Comparison of ENCODE assay signal across 30 cellular contexts in the genomic region with DNA sequence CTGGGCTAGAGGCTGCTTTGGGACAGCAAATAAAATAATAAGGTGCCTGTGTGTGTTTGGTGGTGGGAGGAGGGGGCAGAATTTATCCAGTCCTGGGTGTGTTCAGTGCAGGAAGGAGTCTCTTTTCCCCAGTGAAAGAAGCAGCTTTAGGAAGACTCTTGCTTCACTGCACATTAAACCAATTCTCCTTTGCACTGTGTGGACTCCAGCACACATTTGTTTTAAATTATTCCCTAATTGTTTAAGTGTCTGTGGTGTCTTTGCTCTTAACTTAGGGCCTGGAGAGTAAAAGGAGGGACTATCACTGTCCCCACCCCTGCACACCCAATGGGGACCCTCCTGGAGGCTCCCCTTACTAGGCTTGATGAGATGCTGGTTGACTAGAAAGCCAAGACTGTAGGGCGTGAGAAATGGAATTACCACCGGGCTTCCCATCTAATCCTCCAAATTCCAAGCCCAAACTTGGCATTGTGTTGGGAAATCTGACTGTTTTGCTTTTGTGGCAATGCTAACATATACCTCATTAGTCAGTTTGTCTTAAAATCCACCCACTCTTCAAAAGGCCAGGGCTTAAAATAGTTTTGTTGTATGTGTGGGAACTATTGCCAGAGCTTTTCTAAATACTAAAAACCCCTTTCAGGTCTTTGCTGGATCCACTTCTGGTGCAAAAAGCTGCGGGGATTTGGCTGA. TPM values are rescaled to one million over a fixed set of nuclear protein-coding genes. Genes with fewer than 3 reads are reported as not detected.
DNase-seq lines count a peak whose midpoint lies in the region; TF ChIP-seq lines count a peak whose summit lies in the region.
"Had no signal": no experiment of that assay in that cellular context is flagged by ENCODE, and none has a peak within 500 bp of the region (broad histone marks: within the 10 kb centered on the region; RNA-seq: fewer than 3 reads in every experiment).

No MANE protein-coding gene starts in this region.

- in situ Hi-C loops in G401 (cut with HindIII; ENCODE audit: low sequenced_read_pairs): no loop called here

- no peak overlapping the region for H3K14ac ChIP-seq in neuronal stem cell (ENCODE audit: low read length)

- no peak overlapping the region for H3K18ac ChIP-seq in neuronal stem cell (ENCODE audit: low read length)

- H2BK12ac ChIP-seq in neuronal stem cell (ENCODE audit: low read length): no peak overlapping the region

- H4K91ac ChIP-seq in neuronal stem cell (ENCODE audit: low read depth, low read length, poor library complexity): no peak overlapping the region

- H3K27me3 Mint-ChIP-seq in activated CD4-positive, alpha-beta memory T cell treated with anti-CD3 and anti-CD28 coated beads, Interleukin-2, amount 10 ng/mL, durations not matched to agents 7 days and 5 days: no peaks in the 10 kb centered on the region

- H3K27ac ChIP-seq in neuronal stem cell (replicated peaks; ENCODE audit: low read length) (peak overlapping the region; percentile 7), prostate gland (no peak overlapping the region)
- H3K27ac ChIP-seq: BLaER1, breast epithelium, testis had no signal

- no peaks in the 10 kb centered on the region for H3K36me3 ChIP-seq in neuronal stem cell (replicated peaks in 1 of 2; ENCODE audit: control insufficient read depth in 2 of 2, insufficient read depth in 2 of 2, low read length in 2 of 2)
- H3K36me3 ChIP-seq in prostate gland: no peaks in the 10 kb centered on the region
- H3K36me3 ChIP-seq: BLaER1, breast epithelium, heart left ventricle had no signal

- TF ChIP-seq POLR2A in prostate gland (IDR thresholded peaks at IDR 0.05): no peak

- POLR2A ChIA-PET in activated CD4-positive, alpha-beta memory T cell treated with anti-CD3 and anti-CD28 coated beads, Interleukin-2, amount 10 ng/mL, durations not matched to agents 7 days and 5 days (lab: Charles Lee): no interaction called here

- H3K4me3 Mint-ChIP-seq in activated CD4-positive, alpha-beta memory T cell treated with anti-CD3 and anti-CD28 coated beads, Interleukin-2, amount 10 ng/mL, durations not matched to agents 7 days and 5 days: no peak overlapping the region
- H3K4me3 Mint-ChIP-seq: activated CD8-positive, alpha-beta T cell treated with anti-CD3 and anti-CD28 coated beads, Interleukin-2, amount 10 ng/mL, durations not matched to agents 7 days and 5 days; activated T-helper 17 cell treated with anti-CD3 and anti-CD28 coated beads, Interleukin-2, amount 50 U/mL, for 72 hours; natural killer cell treated with Interleukin-12 subunit alpha and Interleukin-12 subunit beta and Interleukin-15 and Interleukin-18, amount 100 ng/mL, for 72 hours had no signal

- no peak overlapping the region for H3K9ac ChIP-seq in neuronal stem cell (ENCODE audit: low read depth, low read length, poor library complexity)
- H3K9ac ChIP-seq: BLaER1 had no signal

- intact Hi-C loops in prostate gland (cut with DNase I): no loop called here

- no peak overlapping the region for H2BK15ac ChIP-seq in neuronal stem cell (ENCODE audit: low read length)

- H2BK5ac ChIP-seq in neuronal stem cell (ENCODE audit: low read length): no peak overlapping the region

- no peak overlapping the region for H3K27ac Mint-ChIP-seq in activated CD4-positive, alpha-beta memory T cell treated with anti-CD3 and anti-CD28 coated beads, Interleukin-2, amount 10 ng/mL, durations not matched to agents 7 days and 5 days
- H3K27ac Mint-ChIP-seq: activated CD8-positive, alpha-beta T cell treated with anti-CD3 and anti-CD28 coated beads, Interleukin-2, amount 10 ng/mL, durations not matched to agents 7 days and 5 days; activated T-helper 17 cell treated with anti-CD3 and anti-CD28 coated beads, Interleukin-2, amount 50 U/mL, for 72 hours; natural killer cell treated with Interleukin-12 subunit alpha and Interleukin-12 subunit beta and Interleukin-15 and Interleukin-18, amount 100 ng/mL, for 72 hours had no signal

- H2BK120ac ChIP-seq in neuronal stem cell (ENCODE audit: low read depth, low read length): no peak overlapping the region

- H3K4me1 ChIP-seq in neuronal stem cell (ENCODE audit: control insufficient read depth in 2 of 2, insufficient read depth in 1 of 2, low read depth in 1 of 2, low read length in 2 of 2): peaks cover 0 to 9% of the 10 kb centered on the region in 2 donors
- H3K4me1 ChIP-seq in prostate gland (replicated peaks): no peaks in the 10 kb centered on the region
- H3K4me1 ChIP-seq: BLaER1, breast epithelium, testis had no signal

- H2AFZ ChIP-seq in neuronal stem cell (ENCODE audit: low read length): no peak overlapping the region

- DNase-seq in AG08395 (ENCODE audit: low spot score) (peak; percentile 60), H4 (ENCODE audit: low spot score) (peak; percentile 44), fibroblast of gingiva (ENCODE audit: low read depth) (peak; percentile 35), neuronal stem cell (ENCODE audit: low spot score) (no peak), G401 (ENCODE audit: low spot score) (no peak), iPS-NIHi7 (ENCODE audit: extremely low spot score) (no peak), prostate gland (ENCODE audit: low spot score) (no peak)
- DNase-seq in activated CD4-positive, alpha-beta memory T cell treated with anti-CD3 and anti-CD28 coated beads, Interleukin-2, amount 10 ng/mL, durations not matched to agents 7 days and 5 days: no peak
- DNase-seq: activated CD4-positive, CD25-positive, alpha-beta regulatory T cell treated with anti-CD3 and anti-CD28 coated beads, Interleukin-2, amount 50 U/mL, for 72 hours; activated CD8-positive, alpha-beta T cell treated with anti-CD3 and anti-CD28 coated beads, Interleukin-2, amount 10 ng/mL, durations not matched to agents 7 days and 5 days; activated naive CD4-positive, alpha-beta T cell treated with anti-CD3 and anti-CD28 coated beads, Interleukin-2, amount 50 U/mL, for 16 hours; amygdala; DMS153; foreskin fibroblast; heart left ventricle; midbrain; NCI-H146; NCI-H226; NCI-H526 treated with DMSO at 0.1 percent for 48 hours; PC-3; small intestine; stimulated activated naive CD4-positive, alpha-beta T cell treated with Interleukin-2 at 50 U/mL for 16 hours; T-helper 2 cell; testis had no signal

- no peak for TF ChIP-seq CTCF in prostate gland (IDR thresholded peaks at IDR 0.05)

- H3K27me3 ChIP-seq in neuronal stem cell (ENCODE audit: control insufficient read depth in 3 of 3, insufficient read depth in 3 of 3, low read depth in 1 of 3, low read length in 3 of 3) (no peaks in the 10 kb centered on the region), prostate gland (replicated peaks; ENCODE audit: insufficient read depth) (no peaks in the 10 kb centered on the region)
- H3K27me3 ChIP-seq: BLaER1, breast epithelium, heart left ventricle, testis had no signal

- whole genome bisulfite sequencing in neuronal stem cell (ENCODE audit: extremely low coverage in 2 of 2, insufficient read length in 2 of 2, insufficient replicate concordance in 1 of 2), 2 donors: no CpG with 5 or more reads among the region's 3 CpGs
- 64% methylated on average over 3 of the region's 3 CpGs for WGBS in prostate gland

- no peak overlapping the region for H2AK5ac ChIP-seq in neuronal stem cell (ENCODE audit: low read depth, low read length)

- CTCF ChIA-PET in activated CD4-positive, alpha-beta memory T cell treated with anti-CD3 and anti-CD28 coated beads, Interleukin-2, amount 10 ng/mL, durations not matched to agents 7 days and 5 days (lab: Charles Lee): no interaction called here

- H3K4ac ChIP-seq in neuronal stem cell (ENCODE audit: low read length): no peak overlapping the region

- no peaks in the 10 kb centered on the region for H3K36me3 Mint-ChIP-seq in activated CD4-positive, alpha-beta memory T cell treated with anti-CD3 and anti-CD28 coated beads, Interleukin-2, amount 10 ng/mL, durations not matched to agents 7 days and 5 days (ENCODE audit: low read depth)
- H3K36me3 Mint-ChIP-seq: natural killer cell treated with Interleukin-12 subunit alpha and Interleukin-12 subunit beta and Interleukin-15 and Interleukin-18, amount 100 ng/mL, for 72 hours had no signal

- H3K79me1 ChIP-seq in neuronal stem cell (ENCODE audit: low read depth, low read length): no peaks in the 10 kb centered on the region

- H4K8ac ChIP-seq in neuronal stem cell (ENCODE audit: low read depth, low read length): no peak overlapping the region

- H3K9me3 ChIP-seq in neuronal stem cell (replicated peaks in 1 of 2; ENCODE audit: control insufficient read depth in 2 of 2, insufficient read depth in 1 of 2, low read depth in 1 of 2, low read length in 2 of 2) (peaks cover 0 to 1% of the 10 kb centered on the region in 2 donors), prostate gland (no peaks in the 10 kb centered on the region)
- H3K9me3 ChIP-seq: BLaER1, breast epithelium, testis had no signal

- H3K23ac ChIP-seq in neuronal stem cell (ENCODE audit: low read depth, low read length, poor library complexity): no peak overlapping the region

- H3K4me1 Mint-ChIP-seq in activated CD4-positive, alpha-beta memory T cell treated with anti-CD3 and anti-CD28 coated beads, Interleukin-2, amount 10 ng/mL, durations not matched to agents 7 days and 5 days: no peaks in the 10 kb centered on the region
- H3K4me1 Mint-ChIP-seq: activated T-helper 17 cell treated with anti-CD3 and anti-CD28 coated beads, Interleukin-2, amount 50 U/mL, for 72 hours had no signal

- H3K4me2 ChIP-seq in neuronal stem cell (ENCODE audit: insufficient read depth, low read length, poor library complexity, severe bottlenecking): no peak overlapping the region
- H3K4me2 ChIP-seq: BLaER1 had no signal

- no peaks in the 10 kb centered on the region for H3K9me3 Mint-ChIP-seq in activated CD4-positive, alpha-beta memory T cell treated with anti-CD3 and anti-CD28 coated beads, Interleukin-2, amount 10 ng/mL, durations not matched to agents 7 days and 5 days
- H3K9me3 Mint-ChIP-seq: natural killer cell treated with Interleukin-12 subunit alpha and Interleukin-12 subunit beta and Interleukin-15 and Interleukin-18, amount 100 ng/mL, for 72 hours had no signal

- H3K4me3 ChIP-seq in neuronal stem cell (ENCODE audit: low read length in 2 of 2) (no peak overlapping the region), prostate gland (no peak overlapping the region)
- H3K4me3 ChIP-seq: BLaER1, breast epithelium, heart left ventricle, testis had no signal

RNA-seq across cellular contexts. Expression of a gene that starts 13.4 kb away (rescaled TPM):
- total RNA-seq in H4 (2014; rRNA removed; shearing (Covaris generic)): 7.2 and 9.6 TPM in 2 replicates
- polyA plus RNA-seq in neuronal stem cell (2013, experiment 1 of 2): 2.6 TPM
- polyA plus RNA-seq in neuronal stem cell (2013, experiment 2 of 2): 2.5 TPM
- under 0.01 and 1.1 TPM in 2 replicates for total RNA-seq in G401 (2014; rRNA removed; shearing (Covaris generic))
- not detected for total RNA-seq in activated CD4-positive, alpha-beta memory T cell treated with anti-CD3 and anti-CD28 coated beads, Interleukin-2, amount 10 ng/mL, durations not matched to agents 7 days and 5 days
- 10 to 100 TPM in 1 of 2 donors, 1 to 10 TPM in 1; 4.7 to 41.3 TPM for total RNA-seq in prostate gland
- total RNA-seq: A172; activated CD8-positive, alpha-beta T cell treated with anti-CD3 and anti-CD28 coated beads, Interleukin-2, amount 10 ng/mL, durations not matched to agents 7 days and 5 days; activated T-helper 17 cell treated with anti-CD3 and anti-CD28 coated beads, Interleukin-2, amount 50 U/mL, for 72 hours; natural killer cell treated with Interleukin-12 subunit alpha and Interleukin-12 subunit beta and Interleukin-15 and Interleukin-18, amount 100 ng/mL, for 72 hours; PC-3 had no signal

RNA-seq across cellular contexts. Expression of a gene that starts 53.5 kb away (rescaled TPM):
- total RNA-seq in H4 (2014; rRNA removed; shearing (Covaris generic)): 2.0 and 2.2 TPM in 2 replicates
- polyA plus RNA-seq in neuronal stem cell (2013, experiment 1 of 2): 0.70 TPM
- 0.78 TPM for polyA plus RNA-seq in neuronal stem cell (2013, experiment 2 of 2)
- 0.20 and 0.62 TPM in 2 replicates for total RNA-seq in G401 (2014; rRNA removed; shearing (Covaris generic))
- total RNA-seq in activated CD4-positive, alpha-beta memory T cell treated with anti-CD3 and anti-CD28 coated beads, Interleukin-2, amount 10 ng/mL, durations not matched to agents 7 days and 5 days: not detected
- under 1 TPM; 0.09 to 0.97 TPM for total RNA-seq in prostate gland
- total RNA-seq: activated CD8-positive, alpha-beta T cell treated with anti-CD3 and anti-CD28 coated beads, Interleukin-2, amount 10 ng/mL, durations not matched to agents 7 days and 5 days; endothelial cell of umbilical vein; natural killer cell treated with Interleukin-12 subunit alpha and Interleukin-12 subunit beta and Interleukin-15 and Interleukin-18, amount 100 ng/mL, for 72 hours had no signal
- polyA plus RNA-seq: endothelial cell of umbilical vein had no signal

Comparison
In these comparisons a context has a peak if more than half of its experiments do, and no peak if none do; other contexts are left out.
1. DNase-seq: peak in AG08395 (single experiment), H4 (single experiment) and fibroblast of gingiva (single experiment); none in neuronal stem cell (single experiment), G401 (single experiment), activated CD4-positive, alpha-beta memory T cell treated with anti-CD3 and anti-CD28 coated beads, Interleukin-2, amount 10 ng/mL, durations not matched to agents 7 days and 5 days (single experiment), iPS-NIHi7 (single experiment) and prostate gland (single experiment).